In the genomic region with DNA sequence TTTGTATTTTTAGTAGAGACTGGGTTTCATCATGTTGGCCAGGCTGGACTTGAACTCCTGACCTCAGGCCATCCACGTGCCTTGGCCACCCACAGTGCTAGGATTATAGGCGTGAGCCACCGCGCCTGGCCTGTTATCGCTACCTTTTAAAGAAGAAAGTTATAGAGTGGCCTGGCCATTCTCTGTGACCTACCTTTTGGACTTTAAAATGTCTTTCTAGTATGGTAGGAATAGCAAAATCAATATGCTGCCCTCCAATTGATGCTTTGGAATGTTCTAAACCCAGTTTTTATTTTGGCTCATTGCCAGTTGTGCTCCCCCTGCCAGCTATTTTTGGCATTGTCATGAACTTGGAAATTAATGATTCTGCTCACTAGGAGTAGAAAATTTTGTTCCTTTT, we compare ENCODE assay signal across 9 cellular contexts. TPM values are rescaled to one million over a fixed set of nuclear protein-coding genes. Genes with fewer than 3 reads are reported as not detected.
DNase-seq lines count a peak whose midpoint lies in the region; ATAC-seq and TF ChIP-seq lines count a peak whose summit lies in the region.
"Had no signal": no experiment of that assay in that cellular context is flagged by ENCODE, and none has a peak within 500 bp of the region (broad histone marks: within the 10 kb centered on the region; RNA-seq: fewer than 3 reads in every experiment).

No MANE protein-coding gene starts in this region.

- no peak overlapping the region for H2AFZ ChIP-seq in GM23248

- intact Hi-C loops in A673 (cut with micrococcal nuclease; ENCODE audit: unreplicated experiment): no loop called here

- TF ChIP-seq CTCF in A673 (conservative IDR thresholded peaks at IDR 0.05; ENCODE audit: low read depth, low read length) (peak; percentile 56), kidney epithelial cell (IDR thresholded peaks at IDR 0.05; ENCODE audit: insufficient read depth, low read length, poor library complexity, severe bottlenecking) (peak; percentile 33)

- peak overlapping the region; percentile 62 for H3K27ac ChIP-seq in A673 (ENCODE audit: low read depth, low read length, poor library complexity, severe bottlenecking)
- H3K27ac ChIP-seq in GM23248: no peak overlapping the region

- H3K36me3 Mint-ChIP-seq in activated naive CD8-positive, alpha-beta T cell treated with anti-CD3 and anti-CD28 coated beads, Interleukin-2, amount 50 U/mL, for 24 hours (ENCODE audit: low read depth): peaks cover 36% of the 10 kb centered on the region

- 84 to 91% methylated on average over 5 of the region's 5 CpGs for WGBS in GM23248 (ENCODE audit: low coverage in 1 of 2, low lambda C conversion rate in 2 of 2, missing lambda C conversion rate in 2 of 2), 2 experiments

- no peak for ATAC-seq in activated naive CD8-positive, alpha-beta T cell treated with anti-CD3 and anti-CD28 coated beads, Interleukin-2, amount 50 U/mL, for 24 hours
- ATAC-seq in HG02763 (IDR thresholded peaks at IDR 0.05; ENCODE audit: unreplicated experiment) (no peak), HG03571 (IDR thresholded peaks at IDR 0.05; ENCODE audit: unreplicated experiment) (no peak)

- peaks cover 82% of the 10 kb centered on the region for H3K4me1 Mint-ChIP-seq in activated naive CD8-positive, alpha-beta T cell treated with anti-CD3 and anti-CD28 coated beads, Interleukin-2, amount 50 U/mL, for 24 hours

- CTCF ChIA-PET in A673 (lab: Charles Lee): no interaction called here

- H3K9me3 Mint-ChIP-seq in activated naive CD8-positive, alpha-beta T cell treated with anti-CD3 and anti-CD28 coated beads, Interleukin-2, amount 50 U/mL, for 24 hours: no peaks in the 10 kb centered on the region

- peaks cover 11% of the 10 kb centered on the region for H3K9me3 ChIP-seq in A673 (ENCODE audit: low read depth, low read length, poor library complexity, severe bottlenecking)
- no peaks in the 10 kb centered on the region for H3K9me3 ChIP-seq in GM23248 (ENCODE audit: low read depth)
- H3K9me3 ChIP-seq: uterus had no signal

- no peak overlapping the region for H3K4me3 Mint-ChIP-seq in activated naive CD8-positive, alpha-beta T cell treated with anti-CD3 and anti-CD28 coated beads, Interleukin-2, amount 50 U/mL, for 24 hours

- H3K4me3 ChIP-seq in A673 (ENCODE audit: low read depth, low read length, poor library complexity, severe bottlenecking) (no peak overlapping the region), GM23248 (no peak overlapping the region), kidney epithelial cell (ENCODE audit: low read depth, low read length) (no peak overlapping the region)
- H3K4me3 ChIP-seq: uterus had no signal

- peak; percentile 57 for DNase-seq in A673 (ENCODE audit: low spot score)
- DNase-seq in GM23248: peak; percentile 31
- no peak for DNase-seq in activated naive CD8-positive, alpha-beta T cell treated with anti-CD3 and anti-CD28 coated beads, Interleukin-2, amount 50 U/mL, for 24 hours
- no peak for DNase-seq in kidney epithelial cell (ENCODE audit: low read depth)
- no peak for DNase-seq in NCI-H1436 (lab: John Stamatoyannopoulos, UW)
- no peak for DNase-seq in NK-92 treated with Interleukin-12 subunit alpha and Interleukin-12 subunit beta, amount 100 ng/mL, for 24 hours (lab: John Stamatoyannopoulos, UW)

- in situ Hi-C loops in GM23248 (cut with MboI): loop anchor here (25.0 kb wide), 1 partner anchor 812 kb away; no protein-coding TSS in a partner anchor

- POLR2A ChIA-PET in A673 (lab: Charles Lee; ENCODE audit: low non-redundant PET): interaction anchor here (0.5 to 0.7 kb wide), 2 partner anchors 202 to 331 kb away, joined by 3 to 11 read pairs; no protein-coding TSS in a partner anchor

- H3K9me2 ChIP-seq in GM23248 (ENCODE audit: insufficient read depth): no peaks in the 10 kb centered on the region

- no TSS peak for BruUV-seq in A673 (replicated peaks; lab: Mats Ljungman, UMichigan)

- peaks cover 98% of the 10 kb centered on the region for H3K79me2 ChIP-seq in GM23248 (ENCODE audit: insufficient read depth)

- H3K36me3 ChIP-seq in A673 (ENCODE audit: insufficient read depth, low read length, poor library complexity, severe bottlenecking): peaks cover 18% of the 10 kb centered on the region
- peaks cover 4% of the 10 kb centered on the region; the same call in 1 of the 2 replicates for H3K36me3 ChIP-seq in GM23248 (ENCODE audit: low read depth)
- H3K36me3 ChIP-seq in kidney epithelial cell (ENCODE audit: control insufficient read depth, insufficient read depth, low read length): no peaks in the 10 kb centered on the region
- H3K36me3 ChIP-seq: uterus had no signal

- H3K4me1 ChIP-seq in A673 (ENCODE audit: insufficient read depth, low read length, poor library complexity, severe bottlenecking): peaks cover 43% of the 10 kb centered on the region
- no peaks in the 10 kb centered on the region for H3K4me1 ChIP-seq in GM23248 (ENCODE audit: insufficient read depth)

- H3K27me3 Mint-ChIP-seq in activated naive CD8-positive, alpha-beta T cell treated with anti-CD3 and anti-CD28 coated beads, Interleukin-2, amount 50 U/mL, for 24 hours: no peaks in the 10 kb centered on the region

- H3K9ac ChIP-seq in GM23248: no peak overlapping the region

- H3K27ac Mint-ChIP-seq in activated naive CD8-positive, alpha-beta T cell treated with anti-CD3 and anti-CD28 coated beads, Interleukin-2, amount 50 U/mL, for 24 hours: peak overlapping the region; percentile 48

- H3K27me3 ChIP-seq in A673 (replicated peaks; ENCODE audit: insufficient read depth, low read depth, low read length, poor library complexity) (no peaks in the 10 kb centered on the region), GM23248 (replicated peaks; ENCODE audit: insufficient read depth) (no peaks in the 10 kb centered on the region), kidney epithelial cell (ENCODE audit: control insufficient read depth, insufficient read depth, low read length) (no peaks in the 10 kb centered on the region)
- H3K27me3 ChIP-seq: uterus had no signal

- H4K20me1 ChIP-seq in GM23248 (ENCODE audit: insufficient read depth): no peaks in the 10 kb centered on the region

- no peak overlapping the region for H3K4me2 ChIP-seq in GM23248 (ENCODE audit: unreplicated experiment)

- H3F3A ChIP-seq in GM23248 (ENCODE audit: insufficient read depth): 0 out of 2 replicates have a peak, but pooled peaks cover 4% of the 10 kb centered on the region

RNA-seq across cellular contexts. Expression of a gene that starts 19.9 kb away (rescaled TPM):
- total RNA-seq in A673 (2021) (71.8 and 81.3 TPM in 2 replicates), kidney epithelial cell (25.6 and 26.4 TPM in 2 replicates)
- total RNA-seq in GM23248 (2014; rRNA removed; shearing (Covaris generic)): 23.6 and 26.2 TPM in 2 replicates
- polyA plus RNA-seq in GM23248 (2016; fragmentation: Nextera tagmentation; extraction: Ambion mirVana): 6.1 and 7.6 TPM in 2 replicates

RNA-seq across cellular contexts. Expression of a gene that starts 30.3 kb away (rescaled TPM):
- total RNA-seq in A673 (2021): 319 and 349 TPM in 2 replicates
- 156 and 168 TPM in 2 replicates for total RNA-seq in GM23248 (2014; rRNA removed; shearing (Covaris generic))
- polyA plus RNA-seq in GM23248 (2016; fragmentation: Nextera tagmentation; extraction: Ambion mirVana): 141 and 149 TPM in 2 replicates
- 0.17 and 1.4 TPM in 2 replicates for total RNA-seq in kidney epithelial cell

RNA-seq across cellular contexts. Expression of a gene that starts 43.9 kb away (rescaled TPM):
- 30.2 and 34.6 TPM in 2 replicates for total RNA-seq in A673 (2021)
- 4.3 and 6.9 TPM in 2 replicates for total RNA-seq in GM23248 (2014; rRNA removed; shearing (Covaris generic))
- 6.5 and 7.2 TPM in 2 replicates for polyA plus RNA-seq in GM23248 (2016; fragmentation: Nextera tagmentation; extraction: Ambion mirVana)
- 6.7 and 7.5 TPM in 2 replicates for total RNA-seq in kidney epithelial cell

RNA-seq across cellular contexts. Expression of a gene that starts 44.4 kb away (rescaled TPM):
- 42.7 and 48.9 TPM in 2 replicates for total RNA-seq in A673 (2021)
- total RNA-seq in GM23248 (2014; rRNA removed; shearing (Covaris generic)): 12.9 and 16.1 TPM in 2 replicates
- polyA plus RNA-seq in GM23248 (2016; fragmentation: Nextera tagmentation; extraction: Ambion mirVana): 9.9 and 11.8 TPM in 2 replicates
- 9.2 and 9.7 TPM in 2 replicates for total RNA-seq in kidney epithelial cell

Comparison
In these comparisons a context has a peak if more than half of its experiments do, and no peak if none do; other contexts are left out.
1. DNase-seq: peak in A673 (single experiment) and GM23248 (single experiment); none in activated naive CD8-positive, alpha-beta T cell treated with anti-CD3 and anti-CD28 coated beads, Interleukin-2, amount 50 U/mL, for 24 hours (single experiment), kidney epithelial cell (single experiment), NCI-H1436 (single experiment) and NK-92 treated with Interleukin-12 subunit alpha and Interleukin-12 subunit beta, amount 100 ng/mL, for 24 hours (single experiment).
2. RNA of a gene that starts 30.3 kb away (total RNA-seq): 319 to 349 TPM in A673 and 156 to 168 TPM in GM23248; 0.17 to 1.4 TPM in kidney epithelial cell; every median in the first group is over 10 times any median in the second.